Comparison of ENCODE assay signal across 12 cellular contexts in genomic region chr12:46443594-46444263, GRCh38.
"Had no signal": no experiment of that assay in that cellular context is flagged by ENCODE, and none has a peak within 500 bp of the region (broad histone marks: within the 10 kb centered on the region; RNA-seq: fewer than 3 reads in every experiment).

No MANE protein-coding gene starts in this region.

- H3K36me3 ChIP-seq: ovary, thyroid gland had no signal

- H3K4me3 ChIP-seq: ovary, thyroid gland had no signal

- H3K27ac ChIP-seq: ovary, thyroid gland had no signal

- H3K4me3 Mint-ChIP-seq: activated CD8-positive, alpha-beta T cell treated with anti-CD3 and anti-CD28 coated beads for 36 hours; activated naive CD8-positive, alpha-beta T cell treated with anti-CD3 and anti-CD28 coated beads, Interleukin-2, amount 10 ng/mL, durations not matched to agents 7 days and 5 days; activated T-cell treated with anti-CD3 and anti-CD28 coated beads, Interleukin-2, amount 50 U/mL, for 72 hours; nephron had no signal

- ATAC-seq: activated CD8-positive, alpha-beta T cell treated with anti-CD3 and anti-CD28 coated beads for 36 hours; activated T-cell treated with anti-CD3 and anti-CD28 coated beads, Interleukin-2, amount 50 U/mL, for 72 hours had no signal

- H3K27me3 Mint-ChIP-seq: activated CD8-positive, alpha-beta T cell treated with anti-CD3 and anti-CD28 coated beads for 36 hours; activated naive CD8-positive, alpha-beta T cell treated with anti-CD3 and anti-CD28 coated beads, Interleukin-2, amount 10 ng/mL, durations not matched to agents 7 days and 5 days had no signal

- H3K9me3 Mint-ChIP-seq: activated naive CD8-positive, alpha-beta T cell treated with anti-CD3 and anti-CD28 coated beads, Interleukin-2, amount 10 ng/mL, durations not matched to agents 7 days and 5 days; activated T-cell treated with anti-CD3 and anti-CD28 coated beads, Interleukin-2, amount 50 U/mL, for 72 hours; nephron had no signal

- H3K9me3 ChIP-seq: ovary, thyroid gland had no signal

- DNase-seq: activated CD8-positive, alpha-beta memory T cell treated with anti-CD3 and anti-CD28 coated beads, Interleukin-2, amount 50 U/mL, for 4 hours; activated CD8-positive, alpha-beta T cell treated with anti-CD3 and anti-CD28 coated beads for 36 hours; activated gamma-delta T cell treated with Interleukin-2 at 50 U/mL for 16 hours; activated naive CD8-positive, alpha-beta T cell treated with anti-CD3 and anti-CD28 coated beads, Interleukin-2, amount 10 ng/mL, durations not matched to agents 7 days and 5 days; activated T-cell treated with anti-CD3 and anti-CD28 coated beads, Interleukin-2, amount 50 U/mL, for 72 hours; anterior cingulate cortex; dermis blood vessel endothelial cell; ovary; stimulated activated CD4-positive, alpha-beta T cell treated with anti-CD3 and anti-CD28 coated beads, Interleukin-15, amount 100 ng/mL, for 24 hours; stimulated activated CD4-positive, alpha-beta T cell treated with anti-CD3 and anti-CD28 coated beads, Interleukin-4, amount 100 ng/mL, for 4 hours; thyroid gland had no signal

- H3K27ac Mint-ChIP-seq: activated CD8-positive, alpha-beta T cell treated with anti-CD3 and anti-CD28 coated beads for 36 hours; activated naive CD8-positive, alpha-beta T cell treated with anti-CD3 and anti-CD28 coated beads, Interleukin-2, amount 10 ng/mL, durations not matched to agents 7 days and 5 days; activated T-cell treated with anti-CD3 and anti-CD28 coated beads, Interleukin-2, amount 50 U/mL, for 72 hours had no signal

- H3K27me3 ChIP-seq: ovary, thyroid gland had no signal
